Comparison of ENCODE assay signal across 23 cellular contexts in genomic region chr9:34579819-34580185, GRCh38. TPM values are rescaled to one million over a fixed set of nuclear protein-coding genes. Genes with fewer than 3 reads are reported as not detected.
"Had no signal": no experiment of that assay in that cellular context is flagged by ENCODE, and none has a peak within 500 bp of the region (broad histone marks: within the 10 kb centered on the region; RNA-seq: fewer than 3 reads in every experiment).

No MANE protein-coding gene starts in this region.

- DNase-seq: activated CD4-positive, alpha-beta T cell treated with anti-CD3 and anti-CD28 coated beads, Interleukin-2, amount 50 U/mL, for 1 hour; activated CD8-positive, alpha-beta memory T cell treated with anti-CD3 and anti-CD28 coated beads for 24 hours; activated naive CD8-positive, alpha-beta T cell treated with anti-CD3 and anti-CD28 coated beads for 36 hours; body of pancreas; central memory CD4-positive, alpha-beta T cell; effector memory CD4-positive, alpha-beta T cell; foreskin melanocyte; left lung; stimulated activated CD4-positive, alpha-beta T cell treated with anti-CD3 and anti-CD28 coated beads, Interleukin-4, amount 100 ng/mL, for 4 hours; stimulated activated CD8-positive, alpha-beta memory T cell treated with anti-CD3 and anti-CD28 coated beads, Interleukin-4, amount 100 ng/mL, for 48 hours; stimulated activated naive CD8-positive, alpha-beta T cell treated with anti-CD3 and anti-CD28 coated beads, Interleukin-15, Interleukin-2, amounts not matched to agents 100 U/mL and 50 U/mL, for 24 hours; T-helper 2 cell had no signal

- H3K36me3 ChIP-seq: heart left ventricle, left lung, transverse colon had no signal

- H3K9me3 Mint-ChIP-seq: activated naive CD8-positive, alpha-beta T cell treated with anti-CD3 and anti-CD28 coated beads for 36 hours; activated T-helper 1 cell treated with anti-CD3 and anti-CD28 coated beads, Interleukin-12 subunit alpha, Interleukin-12 subunit beta, Interleukin-2, Interleukin-4 antibody, amounts not matched to agents 30 ng/mL and 10 ng/mL and 1 ng/mL, durations not matched to agents 14 hours and 24 hours and 36 hours; memory B cell had no signal

- H3K4me3 Mint-ChIP-seq: activated naive CD8-positive, alpha-beta T cell treated with anti-CD3 and anti-CD28 coated beads for 36 hours; activated T-helper 1 cell treated with anti-CD3 and anti-CD28 coated beads, Interleukin-12 subunit alpha, Interleukin-12 subunit beta, Interleukin-2, Interleukin-4 antibody, amounts not matched to agents 30 ng/mL and 10 ng/mL and 1 ng/mL, durations not matched to agents 14 hours and 24 hours and 36 hours; memory B cell had no signal

- H3K27ac Mint-ChIP-seq: activated naive CD8-positive, alpha-beta T cell treated with anti-CD3 and anti-CD28 coated beads for 36 hours; activated T-helper 1 cell treated with anti-CD3 and anti-CD28 coated beads, Interleukin-12 subunit alpha, Interleukin-12 subunit beta, Interleukin-2, Interleukin-4 antibody, amounts not matched to agents 30 ng/mL and 10 ng/mL and 1 ng/mL, durations not matched to agents 14 hours and 24 hours and 36 hours; memory B cell had no signal

- H3K36me3 Mint-ChIP-seq: activated naive CD8-positive, alpha-beta T cell treated with anti-CD3 and anti-CD28 coated beads for 36 hours; memory B cell had no signal

- H3K9me3 ChIP-seq: body of pancreas, heart left ventricle, left lung, transverse colon had no signal

- H3K27ac ChIP-seq: body of pancreas, epithelial cell of prostate, heart left ventricle, left lung, skin epidermis, transverse colon had no signal

- H3K4me3 ChIP-seq: body of pancreas, coronary artery, heart left ventricle, left lung, skin epidermis, transverse colon had no signal

RNA-seq across cellular contexts. Expression of gene CNTFR, which starts 9.7 kb away (rescaled TPM):
- total RNA-seq: activated naive CD8-positive, alpha-beta T cell treated with anti-CD3 and anti-CD28 coated beads for 36 hours; activated T-helper 1 cell treated with anti-CD3 and anti-CD28 coated beads, Interleukin-12 subunit alpha, Interleukin-12 subunit beta, Interleukin-2, Interleukin-4 antibody, amounts not matched to agents 30 ng/mL and 10 ng/mL and 1 ng/mL, durations not matched to agents 14 hours and 24 hours and 36 hours; fibroblast of lung had no signal
- polyA plus RNA-seq: fibroblast of lung had no signal

RNA-seq across cellular contexts. Expression of gene ARID3C, which starts 49.1 kb away (rescaled TPM):
- total RNA-seq: body of pancreas, left lung, posterior vena cava, right cardiac atrium, transverse colon had no signal
- polyA plus RNA-seq: fibroblast of lung, heart left ventricle, keratinocyte, right cardiac atrium had no signal

RNA-seq across cellular contexts. Expression of gene ENHO, which starts 57.0 kb away (rescaled TPM):
- total RNA-seq: activated T-helper 1 cell treated with anti-CD3 and anti-CD28 coated beads, Interleukin-12 subunit alpha, Interleukin-12 subunit beta, Interleukin-2, Interleukin-4 antibody, amounts not matched to agents 30 ng/mL and 10 ng/mL and 1 ng/mL, durations not matched to agents 14 hours and 24 hours and 36 hours; fibroblast of lung had no signal
- polyA plus RNA-seq: fibroblast of lung, keratinocyte had no signal
